In the genomic region with DNA sequence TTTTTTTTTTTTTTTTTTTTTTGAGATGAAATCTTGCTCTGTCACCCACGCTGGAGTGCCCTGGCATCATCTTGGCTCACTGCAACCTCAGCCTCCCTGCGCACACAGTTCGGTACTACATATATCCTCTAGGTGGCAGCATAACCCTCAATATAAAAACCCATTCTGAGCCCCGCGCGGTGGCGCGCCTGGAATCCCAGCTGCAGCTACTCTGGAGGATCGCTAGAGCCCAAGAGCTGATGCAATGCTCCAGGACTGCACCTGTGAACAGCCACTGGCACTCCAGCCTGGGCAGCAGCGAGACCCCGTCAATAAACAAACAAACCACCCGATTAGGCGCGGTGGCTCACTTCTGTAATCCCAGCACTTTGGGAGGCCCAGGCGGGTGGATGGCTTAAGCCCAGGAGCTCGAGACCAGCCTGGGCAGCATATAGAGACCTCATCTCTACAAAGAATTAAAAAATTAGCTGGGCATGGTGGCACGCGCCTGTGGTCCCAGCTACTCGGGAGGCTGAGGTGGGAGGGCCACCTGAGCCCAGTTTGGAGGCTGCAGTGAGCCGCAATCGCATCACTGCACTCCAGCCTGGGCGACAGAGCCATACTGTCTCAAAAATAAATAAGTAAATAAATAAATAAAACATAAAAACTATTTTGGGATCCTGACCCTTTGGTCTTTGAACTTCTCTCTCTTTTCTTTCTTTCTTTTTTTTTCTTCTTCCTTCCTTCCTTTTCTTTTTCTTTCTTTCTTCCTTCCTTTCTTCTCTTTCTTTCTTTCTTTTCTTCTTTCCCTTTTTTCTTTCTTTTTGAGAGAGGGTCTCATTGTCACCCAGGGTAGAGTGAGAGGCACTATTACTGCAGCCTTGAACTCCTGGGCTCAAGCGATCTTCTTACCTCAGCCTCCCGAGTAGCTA, we compare ENCODE assay signal across 8 cellular contexts. TPM values are rescaled to one million over a fixed set of nuclear protein-coding genes. Genes with fewer than 3 reads are reported as not detected.
A peak's percentile ranks its signal among the peaks of the same experiment; 100 is the strongest.
DNase-seq lines count a peak whose midpoint lies in the region; ATAC-seq, FAIRE-seq and TF ChIP-seq lines count a peak whose summit lies in the region.

No MANE protein-coding gene starts in this region.

- H3K36me3 ChIP-seq in OCI-LY7 (ENCODE audit: insufficient read depth, low read length) (no peaks in the 10 kb centered on the region), endothelial cell of umbilical vein (ENCODE audit: control insufficient read depth in 2 of 2, extremely low read depth in 1 of 2, insufficient read depth in 2 of 2, low read length in 2 of 2) (no peaks in the 10 kb centered on the region), mucosa of descending colon (ENCODE audit: low read depth) (no peaks in the 10 kb centered on the region)

- dilution Hi-C loops in endothelial cell of umbilical vein (cut with MboI; ENCODE audit: extremely low pct_ligation_motif_present, low sequenced_read_pairs) = no loop called here

- no peaks in the 10 kb centered on the region for H4K20me1 ChIP-seq in OCI-LY7 (ENCODE audit: insufficient read depth, low read length)
- no peaks in the 10 kb centered on the region for H4K20me1 ChIP-seq in endothelial cell of umbilical vein (replicated peaks; ENCODE audit: control insufficient read depth, extremely low read depth, insufficient read depth, low read length)

- CTCF ChIA-PET in OCI-LY7 (lab: Charles Lee; ENCODE audit: unreplicated experiment) (interaction anchor here (0.6 kb wide), 1 partner anchor 45 kb away, joined by 4 read pairs; no protein-coding TSS in a partner anchor), endothelial cell of umbilical vein (lab: Charles Lee) (interaction anchor here (0.6 to 6.5 kb wide), 27 partner anchors 8 to 329 kb away, joined by 3 to 125 read pairs (median 6); partner anchors contain the start of genes AKAP10 and SPECC1)

- H3K4me2 ChIP-seq in OCI-LY7 (ENCODE audit: low read length) = peak overlapping the region; percentile 50
- no peak overlapping the region for H3K4me2 ChIP-seq in endothelial cell of umbilical vein (ENCODE audit: insufficient read depth, low read length)

- peak; percentile 98 for FAIRE-seq in endothelial cell of umbilical vein (lab: Jason Lieb, UNC)

- peak overlapping the region; percentile 11; the same call in 1 of the 2 replicates for H3K4me3 ChIP-seq in Jurkat, Clone E6-1 (ENCODE audit: low read length)
- H3K4me3 ChIP-seq in OCI-LY7 (ENCODE audit: low read depth, low read length, poor library complexity, severe bottlenecking) (peak overlapping the region; percentile 34), endothelial cell of umbilical vein (replicated peaks in 1 of 3; ENCODE audit: insufficient read depth in 1 of 3, low read depth in 1 of 3, low read length in 3 of 3) (no peak overlapping the region), mucosa of descending colon (no peak overlapping the region)

- POLR2A ChIA-PET in OCI-LY7 (lab: Charles Lee) = interaction anchor here (0.6 to 0.7 kb wide), 2 partner anchors 129 to 752 kb away, joined by 3 to 9 read pairs; no protein-coding TSS in a partner anchor
- POLR2A ChIA-PET in endothelial cell of umbilical vein (lab: Charles Lee) = interaction anchor here (0.6 kb wide), 1 partner anchor 10 kb away, joined by 3 read pairs; no protein-coding TSS in a partner anchor

- peaks cover 5% of the 10 kb centered on the region for H3K4me1 ChIP-seq in OCI-LY7 (ENCODE audit: insufficient read depth, low read length, poor library complexity, severe bottlenecking)
- H3K4me1 ChIP-seq in endothelial cell of umbilical vein (ENCODE audit: control insufficient read depth, extremely low read depth, insufficient read depth, low read length) = no peaks in the 10 kb centered on the region
- peaks cover 4% of the 10 kb centered on the region for H3K4me1 ChIP-seq in mucosa of descending colon (ENCODE audit: low read depth)

- DNase-seq in COLO668 (lab: John Stamatoyannopoulos, UW; ENCODE audit: unreplicated experiment) (peak; percentile 89), OCI-LY7 (ENCODE audit: low spot score) (peak; percentile 92), endothelial cell of umbilical vein (ENCODE audit: low read depth, low spot score) (peak; percentile 85), mucosa of descending colon (peak; percentile 80 to 90 (median 83))
- peak; percentile 83 for DNase-seq in Jurkat, Clone E6-1 (ENCODE audit: low read depth, low spot score)
- peak; percentile 85 for DNase-seq in activated CD8-positive, alpha-beta memory T cell treated with anti-CD3 and anti-CD28 coated beads, Interleukin-2, amount 50 U/mL, for 48 hours
- DNase-seq in stimulated activated CD8-positive, alpha-beta memory T cell treated with anti-CD3 and anti-CD28 coated beads, Interleukin-7, amount 100 ng/mL, for 1 hour (ENCODE audit: low read depth in 2 of 2) = peak; percentile 39 to 47

- intact Hi-C loops in OCI-LY7 (cut with micrococcal nuclease; ENCODE audit: unreplicated experiment) = loop anchor here (1.0 kb wide), 2 partner anchors 16 to 123 kb away; partner anchors contain the start of gene SPECC1
- intact Hi-C loops in endothelial cell of umbilical vein (cut with micrococcal nuclease) = loop anchor here (1.0 to 5.0 kb wide), 4 partner anchors 16 to 234 kb away; partner anchors contain the start of gene SPECC1
- intact Hi-C loops in mucosa of descending colon (cut with DNase I, micrococcal nuclease) = loop anchor here (5.0 to 10.0 kb wide), 2 partner anchors 122 to 124 kb away; no protein-coding TSS in a partner anchor

- ATAC-seq in GM21526 (IDR thresholded peaks at IDR 0.05; ENCODE audit: low FRiP score, unreplicated experiment) (peak; percentile 76), mucosa of descending colon (peak; percentile 100)

- H3K9me3 ChIP-seq in OCI-LY7 (ENCODE audit: low read length) = no peaks in the 10 kb centered on the region
- no peaks in the 10 kb centered on the region for H3K9me3 ChIP-seq in endothelial cell of umbilical vein (replicated peaks; ENCODE audit: control insufficient read depth, insufficient read depth, low read length)
- no peaks in the 10 kb centered on the region for H3K9me3 ChIP-seq in mucosa of descending colon

- H2AFZ ChIP-seq in OCI-LY7 (ENCODE audit: low read length) = peak overlapping the region; percentile 49; the same call in 1 of the 2 replicates
- no peak overlapping the region for H2AFZ ChIP-seq in endothelial cell of umbilical vein (ENCODE audit: low read depth, low read length)

- BruUV-seq in OCI-LY7 (replicated peaks; lab: Mats Ljungman, UMichigan) (no TSS peak), endothelial cell of umbilical vein (replicated peaks; lab: Mats Ljungman, UMichigan) (no TSS peak)

- H3K9me1 ChIP-seq in endothelial cell of umbilical vein (replicated peaks; ENCODE audit: control insufficient read depth, extremely low read depth, insufficient read depth, low read length) = no peaks in the 10 kb centered on the region

- peak; percentile 80 for TF ChIP-seq CTCF in OCI-LY7 (conservative IDR thresholded peaks at IDR 0.05; ENCODE audit: low read length)
- TF ChIP-seq CTCF in endothelial cell of umbilical vein (IDR thresholded peaks at IDR 0.05; ENCODE audit: extremely low read depth in 1 of 2, insufficient read depth in 1 of 2, low read depth in 1 of 2, low read length in 2 of 2) = peak; percentile 60 to 69
- peak; percentile 58 for TF ChIP-seq CTCF in mucosa of descending colon (IDR thresholded peaks at IDR 0.05)

- TF ChIP-seq POLR2A in endothelial cell of umbilical vein (IDR thresholded peaks at IDR 0.05; ENCODE audit: low read depth, low read length) = no peak

- H3K27ac ChIP-seq in OCI-LY7 (ENCODE audit: low read depth, low read length, poor library complexity, severe bottlenecking) (no peak overlapping the region), endothelial cell of umbilical vein (ENCODE audit: insufficient read depth, low read depth, low read length) (no peak overlapping the region)

- H3K79me2 ChIP-seq in OCI-LY7 (ENCODE audit: insufficient read depth, low read depth, low read length) = no peaks in the 10 kb centered on the region
- H3K79me2 ChIP-seq in endothelial cell of umbilical vein (ENCODE audit: control insufficient read depth, insufficient read depth, low read length) = no peaks in the 10 kb centered on the region

- H3K27me3 ChIP-seq in endothelial cell of umbilical vein (ENCODE audit: control insufficient read depth in 2 of 2, insufficient read depth in 2 of 2, low read length in 2 of 2) = peaks cover 2 to 5% of the 10 kb centered on the region in 2 experiments

- no peak overlapping the region for H3K9ac ChIP-seq in endothelial cell of umbilical vein (replicated peaks; ENCODE audit: extremely low read depth, insufficient read depth, low read length)

- no peaks in the 10 kb centered on the region for H3K9me2 ChIP-seq in OCI-LY7 (ENCODE audit: insufficient read depth, low read length)

TF ChIP-seq in endothelial cell of umbilical vein, 7 proteins besides CTCF, POLR2A, EP300 and RAD21 (continues in another document):
- no peak for TF ChIP-seq FOS (IDR thresholded peaks at IDR 0.05; ENCODE audit: borderline replicate concordance, insufficient read depth, low read length)

RNA-seq across cellular contexts. Expression of gene AKAP10, which starts 15.4 kb away (rescaled TPM):
- polyA plus RNA-seq in Jurkat, Clone E6-1 (2012; ENCODE audit: insufficient read depth, insufficient read length) = 26.5 TPM
- total RNA-seq in OCI-LY7 (2014; rRNA removed; shearing (Covaris generic)) = 16.1 and 20.5 TPM in 2 replicates
- 33.8 and 35.7 TPM in 2 replicates for total RNA-seq in OCI-LY7 (2022)
- 25.3 and 27.1 TPM in 2 replicates for total RNA-seq in endothelial cell of umbilical vein
- polyA plus RNA-seq in endothelial cell of umbilical vein = 10.0 and 10.6 TPM in 2 replicates
- 10.7 and 11.3 TPM in 2 replicates for polyA plus RNA-seq in endothelial cell of umbilical vein (2011; cell fraction: cytosol; rRNA removed)
- 30.4 and 35.7 TPM in 2 replicates for polyA plus RNA-seq in endothelial cell of umbilical vein (2011; cell fraction: nucleus; rRNA removed)
- polyA plus RNA-seq in endothelial cell of umbilical vein (2012) = 14.9 and 15.7 TPM in 2 replicates
- 40.9 and 65.5 TPM in 2 replicates for polyA minus RNA-seq in endothelial cell of umbilical vein
- polyA minus RNA-seq in endothelial cell of umbilical vein (2011; cell fraction: cytosol; rRNA and poly(A)+ RNA removed) = 19.5 TPM
- polyA minus RNA-seq in endothelial cell of umbilical vein (2011; cell fraction: nucleus; rRNA and poly(A)+ RNA removed) = 37.4 and 55.9 TPM in 2 replicates
- 10 to 100 TPM; 25.0 to 41.1 (median 29.9) TPM for total RNA-seq in mucosa of descending colon

RNA-seq across cellular contexts. Expression of gene SPECC1, which starts 16.1 kb away (rescaled TPM):
- 9.5 TPM for polyA plus RNA-seq in Jurkat, Clone E6-1 (2012; ENCODE audit: insufficient read depth, insufficient read length)
- 0.47 and 0.64 TPM in 2 replicates for total RNA-seq in OCI-LY7 (2014; rRNA removed; shearing (Covaris generic))
- total RNA-seq in OCI-LY7 (2022) (2.8 and 5.8 TPM in 2 replicates), endothelial cell of umbilical vein (15.0 and 20.4 TPM in 2 replicates), mucosa of descending colon (10 to 100 TPM; 36.2 to 86.3 (median 85.7) TPM)
- 5.3 TPM in 2 replicates for polyA plus RNA-seq in endothelial cell of umbilical vein
- polyA plus RNA-seq in endothelial cell of umbilical vein (2011; cell fraction: cytosol; rRNA removed) = 4.1 and 5.0 TPM in 2 replicates
- 5.8 and 8.0 TPM in 2 replicates for polyA plus RNA-seq in endothelial cell of umbilical vein (2011; cell fraction: nucleus; rRNA removed)
- 22.4 and 39.9 TPM in 2 replicates for polyA plus RNA-seq in endothelial cell of umbilical vein (2012)
- 5.8 and 7.8 TPM in 2 replicates for polyA minus RNA-seq in endothelial cell of umbilical vein
- polyA minus RNA-seq in endothelial cell of umbilical vein (2011; cell fraction: cytosol; rRNA and poly(A)+ RNA removed) = 69.5 TPM
- 4.9 and 5.9 TPM in 2 replicates for polyA minus RNA-seq in endothelial cell of umbilical vein (2011; cell fraction: nucleus; rRNA and poly(A)+ RNA removed)

Comparison
In these comparisons a context has a peak if more than half of its experiments do, and no peak if none do; other contexts are left out.
1. H3K4me3 ChIP-seq: peak in Jurkat, Clone E6-1 (single experiment) and OCI-LY7 (single experiment); none in endothelial cell of umbilical vein (0 of 3) and mucosa of descending colon (single experiment).
2. Peak in every context shown above with its lines, with median percentiles within 50 percentile points of each other: DNase-seq and CTCF ChIP-seq.